In the genomic region with DNA sequence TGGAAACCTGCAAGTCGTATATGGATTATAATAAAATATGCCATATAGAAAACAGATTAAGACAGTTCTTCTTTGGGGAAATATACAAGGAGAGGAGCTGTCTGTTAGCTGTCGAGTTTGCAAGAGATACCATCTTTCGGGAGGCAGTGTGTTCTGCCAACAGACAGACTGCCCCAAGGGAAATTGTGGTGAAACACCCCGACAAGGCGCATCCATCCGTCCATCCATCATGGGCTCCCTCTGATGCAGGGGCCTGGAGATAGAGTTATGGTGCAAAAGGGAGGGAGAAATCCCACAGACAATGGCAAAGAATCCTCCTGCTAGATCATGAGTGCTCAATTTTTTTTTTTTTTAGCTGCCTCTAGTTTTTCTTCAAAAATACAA, we compare ENCODE assay signal across 13 cellular contexts.
"Had no signal": no experiment of that assay in that cellular context is flagged by ENCODE, and none has a peak within 500 bp of the region (broad histone marks: within the 10 kb centered on the region; RNA-seq: fewer than 3 reads in every experiment).

No MANE protein-coding gene starts in this region.

- H3K27ac Mint-ChIP-seq: activated CD4-positive, alpha-beta memory T cell treated with anti-CD3 and anti-CD28 coated beads for 36 hours; activated T-cell treated with anti-CD3 and anti-CD28 coated beads, Interleukin-2, amount 50 U/mL, for 72 hours; T-helper 2 cell treated with Interferon-gamma antibody and Interleukin-4, amounts not matched to agents 5 μg/mL and 100 μg/mL, for 36 hours had no signal

- H3K9me3 ChIP-seq: colonic mucosa, gastroesophageal sphincter, tibial artery had no signal

- H3K36me3 Mint-ChIP-seq: activated CD4-positive, alpha-beta memory T cell treated with anti-CD3 and anti-CD28 coated beads for 36 hours; mesothelial cell of epicardium had no signal

- H3K4me3 ChIP-seq: colonic mucosa, gastroesophageal sphincter, smooth muscle cell, tibial artery had no signal

- DNase-seq: activated CD4-positive, alpha-beta memory T cell treated with anti-CD3 and anti-CD28 coated beads for 36 hours; activated CD4-positive, alpha-beta T cell treated with anti-CD3 and anti-CD28 coated beads for 1 hour; activated gamma-delta T cell treated with Interleukin-2 at 50 U/mL for 16 hours; activated T-cell treated with anti-CD3 and anti-CD28 coated beads, Interleukin-2, amount 50 U/mL, for 72 hours; colonic mucosa; effector CD8-positive, alpha-beta T cell; kidney; right cardiac atrium had no signal

- H3K27me3 Mint-ChIP-seq: activated CD4-positive, alpha-beta memory T cell treated with anti-CD3 and anti-CD28 coated beads for 36 hours had no signal

- ATAC-seq: activated T-cell treated with anti-CD3 and anti-CD28 coated beads, Interleukin-2, amount 50 U/mL, for 72 hours; gastroesophageal sphincter; right cardiac atrium had no signal

- H3K27ac ChIP-seq: colonic mucosa, gastroesophageal sphincter, tibial artery had no signal

- H3K27me3 ChIP-seq: colonic mucosa, gastroesophageal sphincter, tibial artery had no signal

- H3K4me1 ChIP-seq: colonic mucosa, gastroesophageal sphincter had no signal

- H3K36me3 ChIP-seq: colonic mucosa, gastroesophageal sphincter, tibial artery had no signal

- H3K4me3 Mint-ChIP-seq: activated CD4-positive, alpha-beta memory T cell treated with anti-CD3 and anti-CD28 coated beads for 36 hours; activated T-cell treated with anti-CD3 and anti-CD28 coated beads, Interleukin-2, amount 50 U/mL, for 72 hours; mesothelial cell of epicardium; T-helper 2 cell treated with Interferon-gamma antibody and Interleukin-4, amounts not matched to agents 5 μg/mL and 100 μg/mL, for 36 hours had no signal

- H3K9me3 Mint-ChIP-seq: activated CD4-positive, alpha-beta memory T cell treated with anti-CD3 and anti-CD28 coated beads for 36 hours; activated T-cell treated with anti-CD3 and anti-CD28 coated beads, Interleukin-2, amount 50 U/mL, for 72 hours; mesothelial cell of epicardium; T-helper 2 cell treated with Interferon-gamma antibody and Interleukin-4, amounts not matched to agents 5 μg/mL and 100 μg/mL, for 36 hours had no signal
